Comparison of ENCODE assay signal across 1 cellular context in the genomic region with DNA sequence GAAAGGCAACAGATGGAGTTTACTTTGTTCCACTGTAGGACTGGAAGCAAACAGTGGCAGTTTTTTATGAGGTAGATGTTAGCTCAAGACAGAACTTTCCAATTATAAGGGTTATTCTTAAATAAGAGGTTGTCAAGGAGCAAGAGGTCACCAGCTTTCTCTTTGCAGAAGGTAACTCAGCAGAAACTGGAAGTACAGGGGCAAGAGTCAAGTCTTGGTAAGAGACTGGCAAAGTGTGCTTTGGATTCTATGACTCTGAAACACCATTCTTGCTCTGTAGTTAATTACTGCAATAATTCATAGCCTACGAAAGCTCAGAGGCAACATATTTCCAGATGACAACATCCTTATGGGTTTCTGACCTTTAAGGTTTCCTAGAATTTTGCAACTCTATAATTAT.
TF ChIP-seq lines count a peak whose summit lies in the region.

No MANE protein-coding gene starts in this region.

TF ChIP-seq in WTC11, 78 proteins besides CTCF, POLR2A, EP300 and RAD21 (continued from another document):
- TF ChIP-seq, protein P1, sequence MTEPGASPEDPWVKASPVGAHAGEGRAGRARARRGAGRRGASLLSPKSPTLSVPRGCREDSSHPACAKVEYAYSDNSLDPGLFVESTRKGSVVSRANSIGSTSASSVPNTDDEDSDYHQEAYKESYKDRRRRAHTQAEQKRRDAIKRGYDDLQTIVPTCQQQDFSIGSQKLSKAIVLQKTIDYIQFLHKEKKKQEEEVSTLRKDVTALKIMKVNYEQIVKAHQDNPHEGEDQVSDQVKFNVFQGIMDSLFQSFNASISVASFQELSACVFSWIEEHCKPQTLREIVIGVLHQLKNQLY (CRISPR knock-in tag; IDR thresholded peaks at IDR 0.05): no peak
- TF ChIP-seq, protein P2, sequence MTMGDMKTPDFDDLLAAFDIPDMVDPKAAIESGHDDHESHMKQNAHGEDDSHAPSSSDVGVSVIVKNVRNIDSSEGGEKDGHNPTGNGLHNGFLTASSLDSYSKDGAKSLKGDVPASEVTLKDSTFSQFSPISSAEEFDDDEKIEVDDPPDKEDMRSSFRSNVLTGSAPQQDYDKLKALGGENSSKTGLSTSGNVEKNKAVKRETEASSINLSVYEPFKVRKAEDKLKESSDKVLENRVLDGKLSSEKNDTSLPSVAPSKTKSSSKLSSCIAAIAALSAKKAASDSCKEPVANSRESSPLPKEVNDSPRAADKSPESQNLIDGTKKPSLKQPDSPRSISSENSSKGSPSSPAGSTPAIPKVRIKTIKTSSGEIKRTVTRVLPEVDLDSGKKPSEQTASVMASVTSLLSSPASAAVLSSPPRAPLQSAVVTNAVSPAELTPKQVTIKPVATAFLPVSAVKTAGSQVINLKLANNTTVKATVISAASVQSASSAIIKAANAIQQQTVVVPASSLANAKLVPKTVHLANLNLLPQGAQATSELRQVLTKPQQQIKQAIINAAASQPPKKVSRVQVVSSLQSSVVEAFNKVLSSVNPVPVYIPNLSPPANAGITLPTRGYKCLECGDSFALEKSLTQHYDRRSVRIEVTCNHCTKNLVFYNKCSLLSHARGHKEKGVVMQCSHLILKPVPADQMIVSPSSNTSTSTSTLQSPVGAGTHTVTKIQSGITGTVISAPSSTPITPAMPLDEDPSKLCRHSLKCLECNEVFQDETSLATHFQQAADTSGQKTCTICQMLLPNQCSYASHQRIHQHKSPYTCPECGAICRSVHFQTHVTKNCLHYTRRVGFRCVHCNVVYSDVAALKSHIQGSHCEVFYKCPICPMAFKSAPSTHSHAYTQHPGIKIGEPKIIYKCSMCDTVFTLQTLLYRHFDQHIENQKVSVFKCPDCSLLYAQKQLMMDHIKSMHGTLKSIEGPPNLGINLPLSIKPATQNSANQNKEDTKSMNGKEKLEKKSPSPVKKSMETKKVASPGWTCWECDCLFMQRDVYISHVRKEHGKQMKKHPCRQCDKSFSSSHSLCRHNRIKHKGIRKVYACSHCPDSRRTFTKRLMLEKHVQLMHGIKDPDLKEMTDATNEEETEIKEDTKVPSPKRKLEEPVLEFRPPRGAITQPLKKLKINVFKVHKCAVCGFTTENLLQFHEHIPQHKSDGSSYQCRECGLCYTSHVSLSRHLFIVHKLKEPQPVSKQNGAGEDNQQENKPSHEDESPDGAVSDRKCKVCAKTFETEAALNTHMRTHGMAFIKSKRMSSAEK (CRISPR knock-in tag; IDR thresholded peaks at IDR 0.05; ENCODE audit: borderline replicate concordance): no peak
- TF ChIP-seq FOXK1 (CRISPR knock-in tag; IDR thresholded peaks at IDR 0.05) (no peak), GTF2I (CRISPR knock-in tag; conservative IDR thresholded peaks at IDR 0.05) (no peak), SOX15 (CRISPR knock-in tag; IDR thresholded peaks at IDR 0.05) (no peak), FOXP1 (CRISPR knock-in tag; IDR thresholded peaks at IDR 0.05; ENCODE audit: borderline replicate concordance) (no peak), ZNF263 (CRISPR knock-in tag; IDR thresholded peaks at IDR 0.05; ENCODE audit: low read depth) (no peak)
- TF ChIP-seq, protein P3, sequence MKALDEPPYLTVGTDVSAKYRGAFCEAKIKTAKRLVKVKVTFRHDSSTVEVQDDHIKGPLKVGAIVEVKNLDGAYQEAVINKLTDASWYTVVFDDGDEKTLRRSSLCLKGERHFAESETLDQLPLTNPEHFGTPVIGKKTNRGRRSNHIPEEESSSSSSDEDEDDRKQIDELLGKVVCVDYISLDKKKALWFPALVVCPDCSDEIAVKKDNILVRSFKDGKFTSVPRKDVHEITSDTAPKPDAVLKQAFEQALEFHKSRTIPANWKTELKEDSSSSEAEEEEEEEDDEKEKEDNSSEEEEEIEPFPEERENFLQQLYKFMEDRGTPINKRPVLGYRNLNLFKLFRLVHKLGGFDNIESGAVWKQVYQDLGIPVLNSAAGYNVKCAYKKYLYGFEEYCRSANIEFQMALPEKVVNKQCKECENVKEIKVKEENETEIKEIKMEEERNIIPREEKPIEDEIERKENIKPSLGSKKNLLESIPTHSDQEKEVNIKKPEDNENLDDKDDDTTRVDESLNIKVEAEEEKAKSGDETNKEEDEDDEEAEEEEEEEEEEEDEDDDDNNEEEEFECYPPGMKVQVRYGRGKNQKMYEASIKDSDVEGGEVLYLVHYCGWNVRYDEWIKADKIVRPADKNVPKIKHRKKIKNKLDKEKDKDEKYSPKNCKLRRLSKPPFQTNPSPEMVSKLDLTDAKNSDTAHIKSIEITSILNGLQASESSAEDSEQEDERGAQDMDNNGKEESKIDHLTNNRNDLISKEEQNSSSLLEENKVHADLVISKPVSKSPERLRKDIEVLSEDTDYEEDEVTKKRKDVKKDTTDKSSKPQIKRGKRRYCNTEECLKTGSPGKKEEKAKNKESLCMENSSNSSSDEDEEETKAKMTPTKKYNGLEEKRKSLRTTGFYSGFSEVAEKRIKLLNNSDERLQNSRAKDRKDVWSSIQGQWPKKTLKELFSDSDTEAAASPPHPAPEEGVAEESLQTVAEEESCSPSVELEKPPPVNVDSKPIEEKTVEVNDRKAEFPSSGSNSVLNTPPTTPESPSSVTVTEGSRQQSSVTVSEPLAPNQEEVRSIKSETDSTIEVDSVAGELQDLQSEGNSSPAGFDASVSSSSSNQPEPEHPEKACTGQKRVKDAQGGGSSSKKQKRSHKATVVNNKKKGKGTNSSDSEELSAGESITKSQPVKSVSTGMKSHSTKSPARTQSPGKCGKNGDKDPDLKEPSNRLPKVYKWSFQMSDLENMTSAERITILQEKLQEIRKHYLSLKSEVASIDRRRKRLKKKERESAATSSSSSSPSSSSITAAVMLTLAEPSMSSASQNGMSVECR (CRISPR knock-in tag; IDR thresholded peaks at IDR 0.05; ENCODE audit: borderline replicate concordance): no peak
